In the genomic region with DNA sequence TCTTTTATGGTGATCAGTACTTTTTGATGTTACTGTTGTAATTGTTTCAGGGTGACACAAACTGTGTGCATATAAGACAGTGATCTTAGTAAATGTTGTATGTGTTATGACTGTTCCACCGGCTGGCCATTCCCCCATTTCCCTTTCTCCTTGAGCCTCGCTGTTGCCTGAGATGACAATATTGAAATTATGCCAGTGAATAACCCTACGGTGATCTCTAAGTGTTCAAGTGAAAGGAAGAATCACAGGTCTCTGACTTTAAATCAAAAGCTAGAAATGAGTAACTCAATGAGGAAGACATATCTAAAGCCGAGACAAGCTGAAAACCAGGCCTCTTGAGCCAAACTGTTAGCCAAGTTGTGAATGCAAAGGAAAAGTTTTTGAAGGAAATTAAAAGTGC, we compare ENCODE assay signal across 1 cellular context.
A peak's percentile ranks its signal among the peaks of the same experiment; 100 is the strongest.
TF ChIP-seq lines count a peak whose summit lies in the region.

No MANE protein-coding gene starts in this region.

TF ChIP-seq in GM12878, 131 proteins besides CTCF, POLR2A, EP300 and RAD21 (continued from another document):
- TF ChIP-seq IKZF1 (conservative IDR thresholded peaks at IDR 0.05) (0 out of 2 replicates have a peak, but pooled peaks have one; percentile 17), ASH2L (IDR thresholded peaks at IDR 0.05; ENCODE audit: borderline replicate concordance, low read depth) (no peak), FOXM1 (IDR thresholded peaks at IDR 0.05; ENCODE audit: low read depth, low read length) (peak; percentile 36; the same call in 1 of the 2 replicates), MTA3 (IDR thresholded peaks at IDR 0.05; ENCODE audit: borderline replicate concordance, low read length) (no peak)
- TF ChIP-seq, protein P1, sequence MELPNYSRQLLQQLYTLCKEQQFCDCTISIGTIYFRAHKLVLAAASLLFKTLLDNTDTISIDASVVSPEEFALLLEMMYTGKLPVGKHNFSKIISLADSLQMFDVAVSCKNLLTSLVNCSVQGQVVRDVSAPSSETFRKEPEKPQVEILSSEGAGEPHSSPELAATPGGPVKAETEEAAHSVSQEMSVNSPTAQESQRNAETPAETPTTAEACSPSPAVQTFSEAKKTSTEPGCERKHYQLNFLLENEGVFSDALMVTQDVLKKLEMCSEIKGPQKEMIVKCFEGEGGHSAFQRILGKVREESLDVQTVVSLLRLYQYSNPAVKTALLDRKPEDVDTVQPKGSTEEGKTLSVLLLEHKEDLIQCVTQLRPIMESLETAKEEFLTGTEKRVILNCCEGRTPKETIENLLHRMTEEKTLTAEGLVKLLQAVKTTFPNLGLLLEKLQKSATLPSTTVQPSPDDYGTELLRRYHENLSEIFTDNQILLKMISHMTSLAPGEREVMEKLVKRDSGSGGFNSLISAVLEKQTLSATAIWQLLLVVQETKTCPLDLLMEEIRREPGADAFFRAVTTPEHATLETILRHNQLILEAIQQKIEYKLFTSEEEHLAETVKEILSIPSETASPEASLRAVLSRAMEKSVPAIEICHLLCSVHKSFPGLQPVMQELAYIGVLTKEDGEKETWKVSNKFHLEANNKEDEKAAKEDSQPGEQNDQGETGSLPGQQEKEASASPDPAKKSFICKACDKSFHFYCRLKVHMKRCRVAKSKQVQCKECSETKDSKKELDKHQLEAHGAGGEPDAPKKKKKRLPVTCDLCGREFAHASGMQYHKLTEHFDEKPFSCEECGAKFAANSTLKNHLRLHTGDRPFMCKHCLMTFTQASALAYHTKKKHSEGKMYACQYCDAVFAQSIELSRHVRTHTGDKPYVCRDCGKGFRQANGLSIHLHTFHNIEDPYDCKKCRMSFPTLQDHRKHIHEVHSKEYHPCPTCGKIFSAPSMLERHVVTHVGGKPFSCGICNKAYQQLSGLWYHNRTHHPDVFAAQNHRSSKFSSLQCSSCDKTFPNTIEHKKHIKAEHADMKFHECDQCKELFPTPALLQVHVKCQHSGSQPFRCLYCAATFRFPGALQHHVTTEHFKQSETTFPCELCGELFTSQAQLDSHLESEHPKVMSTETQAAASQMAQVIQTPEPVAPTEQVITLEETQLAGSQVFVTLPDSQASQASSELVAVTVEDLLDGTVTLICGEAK (IDR thresholded peaks at IDR 0.05; ENCODE audit: borderline replicate concordance) = no peak
